ENCODE assay signal across 8 cellular contexts in genomic region chr3:138082085-138082991, GRCh38. TPM values are rescaled to one million over a fixed set of nuclear protein-coding genes. Genes with fewer than 3 reads are reported as not detected.
DNase-seq lines count a peak whose midpoint lies in the region; ATAC-seq and TF ChIP-seq lines count a peak whose summit lies in the region.

No MANE protein-coding gene starts in this region.

- intact Hi-C loops in Calu3 (cut with micrococcal nuclease; ENCODE audit: unreplicated experiment): loop anchor here (5.0 kb wide), 1 partner anchor 35 kb away; the partner anchor contains the start of gene DZIP1L

- H3K36me3 Mint-ChIP-seq in Calu3 (ENCODE audit: insufficient read depth, unreplicated experiment): peaks cover 7% of the 10 kb centered on the region
- H3K36me3 Mint-ChIP-seq in stimulated activated naive CD8-positive, alpha-beta T cell treated with anti-CD3 and anti-CD28 coated beads, Interleukin-15, Interleukin-2, amounts not matched to agents 100 ng/mL and 50 ng/mL, for 24 hours (ENCODE audit: low read depth): no peaks in the 10 kb centered on the region

- DNase-seq in Calu3 (peak; percentile 69), HCEC 1CT (peak; percentile 40), SIG-M5 treated with dmso at 0.1 percent for 504 hours (lab: John Stamatoyannopoulos, UW; ENCODE audit: unreplicated experiment) (peak; percentile 83), foreskin keratinocyte (peak; percentile 79 to 88), NAMALWA (ENCODE audit: low spot score) (no peak)

- H3K4me3 Mint-ChIP-seq in Calu3 (ENCODE audit: low read depth, unreplicated experiment): peak overlapping the region; percentile 12
- peak overlapping the region; percentile 64 for H3K4me3 Mint-ChIP-seq in stimulated activated naive CD8-positive, alpha-beta T cell treated with anti-CD3 and anti-CD28 coated beads, Interleukin-15, Interleukin-2, amounts not matched to agents 100 ng/mL and 50 ng/mL, for 24 hours

- peak overlapping the region; percentile 50 for H3K27ac Mint-ChIP-seq in Calu3 (ENCODE audit: unreplicated experiment)
- H3K27ac Mint-ChIP-seq in stimulated activated naive CD8-positive, alpha-beta T cell treated with anti-CD3 and anti-CD28 coated beads, Interleukin-15, Interleukin-2, amounts not matched to agents 100 ng/mL and 50 ng/mL, for 24 hours: peak overlapping the region; percentile 87

- H3K27me3 Mint-ChIP-seq in Calu3 (ENCODE audit: unreplicated experiment): no peaks in the 10 kb centered on the region
- H3K27me3 Mint-ChIP-seq in stimulated activated naive CD8-positive, alpha-beta T cell treated with anti-CD3 and anti-CD28 coated beads, Interleukin-15, Interleukin-2, amounts not matched to agents 100 ng/mL and 50 ng/mL, for 24 hours: peaks cover 12% of the 10 kb centered on the region

- CTCF ChIA-PET in Calu3 (lab: Charles Lee): interaction anchor here (0.7 to 1.9 kb wide), 10 partner anchors 11 to 50 kb away, joined by 3 to 20 read pairs (median 4); partner anchors contain the start of genes A4GNT and DZIP1L

- TF ChIP-seq CTCF in Calu3 (IDR thresholded peaks at IDR 0.05; ENCODE audit: unreplicated experiment) (no peak), foreskin keratinocyte (conservative IDR thresholded peaks at IDR 0.05) (no peak)

- H3K27me3 ChIP-seq in foreskin keratinocyte: no peaks in the 10 kb centered on the region

- H3K4me1 ChIP-seq in foreskin keratinocyte: peaks cover 6% of the 10 kb centered on the region

- BruUV-seq in Calu3 (replicated peaks; lab: Mats Ljungman, UMichigan): TSS peak; percentile 48

- H3K27ac ChIP-seq in foreskin keratinocyte: peak overlapping the region; percentile 74

- no peaks in the 10 kb centered on the region for H3K9me3 Mint-ChIP-seq in Calu3 (ENCODE audit: low read depth, unreplicated experiment)
- H3K9me3 Mint-ChIP-seq in stimulated activated naive CD8-positive, alpha-beta T cell treated with anti-CD3 and anti-CD28 coated beads, Interleukin-15, Interleukin-2, amounts not matched to agents 100 ng/mL and 50 ng/mL, for 24 hours: no peaks in the 10 kb centered on the region

- ATAC-seq in foreskin keratinocyte (peak; percentile 82), HG03439 (IDR thresholded peaks at IDR 0.05; ENCODE audit: unreplicated experiment) (no peak), GM18511 (IDR thresholded peaks at IDR 0.05; ENCODE audit: unreplicated experiment) (no peak)

- H3K4me1 Mint-ChIP-seq in Calu3 (ENCODE audit: low read depth, unreplicated experiment): peaks cover 24% of the 10 kb centered on the region
- H3K4me1 Mint-ChIP-seq in stimulated activated naive CD8-positive, alpha-beta T cell treated with anti-CD3 and anti-CD28 coated beads, Interleukin-15, Interleukin-2, amounts not matched to agents 100 ng/mL and 50 ng/mL, for 24 hours (ENCODE audit: low read depth): peaks cover 49% of the 10 kb centered on the region

RNA-seq across cellular contexts. Expression of gene DZIP1L, which starts 33.1 kb away (rescaled TPM):
- 16.5 and 21.2 TPM in 2 replicates for total RNA-seq in Calu3 (2022)
- total RNA-seq in foreskin keratinocyte: 5.0 and 7.6 TPM in 2 replicates
- 1.7 and 2.0 TPM in 2 replicates for polyA plus RNA-seq in foreskin keratinocyte

RNA-seq across cellular contexts. Expression of gene A4GNT, which starts 49.9 kb away (rescaled TPM):
- total RNA-seq in Calu3 (2022) (not detected in 2 replicates), foreskin keratinocyte (not detected in 2 replicates)
- polyA plus RNA-seq in foreskin keratinocyte: not detected in 2 replicates
